31 cellular contexts compared by ENCODE assay signal in the genomic region with DNA sequence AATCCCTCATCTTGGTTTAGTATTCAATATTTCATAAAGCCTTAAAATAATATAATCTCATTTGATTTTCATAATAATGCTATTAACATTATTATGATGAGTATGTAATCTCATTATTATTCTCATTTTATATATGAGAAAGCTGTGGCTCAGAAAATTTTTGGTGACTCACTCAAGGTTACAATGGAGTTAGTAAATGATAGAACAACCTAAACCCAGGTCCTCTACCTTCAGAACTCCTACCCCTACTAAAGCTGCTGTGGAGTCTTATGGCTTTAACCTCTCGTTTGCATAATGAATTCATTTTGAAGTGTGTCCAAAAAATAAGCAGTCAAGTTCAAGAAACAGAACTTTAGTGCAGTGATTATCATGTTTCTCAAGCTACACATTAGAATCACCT.
"Had no signal": no experiment of that assay in that cellular context is flagged by ENCODE, and none has a peak within 500 bp of the region (broad histone marks: within the 10 kb centered on the region; RNA-seq: fewer than 3 reads in every experiment).

No MANE protein-coding gene starts in this region.

- H3K4me3 ChIP-seq: breast epithelium, coronary artery, dorsolateral prefrontal cortex, esophagus squamous epithelium had no signal

- ATAC-seq: activated naive CD4-positive, alpha-beta T cell treated with anti-CD3 and anti-CD28 coated beads, Interleukin-2, amount 50 U/mL, for 72 hours; activated T-cell treated with anti-CD3 and anti-CD28 coated beads, Interleukin-2, amount 50 U/mL, for 72 hours; T-helper 17 cell had no signal

- H3K36me3 ChIP-seq: breast epithelium, esophagus squamous epithelium, WERI-Rb-1 had no signal

- H3K27me3 ChIP-seq: breast epithelium, esophagus squamous epithelium had no signal

- H3K4me1 ChIP-seq: breast epithelium, esophagus squamous epithelium had no signal

- FAIRE-seq: frontal cortex had no signal

- DNase-seq: activated B cell treated with CpG ODN at 0.5 μM for 24 hours; activated CD4-positive, alpha-beta memory T cell treated with anti-CD3 and anti-CD28 coated beads, Interleukin-2, amount 10 ng/mL, durations not matched to agents 7 days and 5 days; activated CD4-positive, alpha-beta T cell treated with anti-CD3 and anti-CD28 coated beads for 1 hour; activated CD4-positive, alpha-beta T cell treated with anti-CD3 and anti-CD28 coated beads for 4 hours; activated CD4-positive, alpha-beta T cell treated with anti-CD3 and anti-CD28 coated beads, Interleukin-2, amount 10 ng/mL, durations not matched to agents 7 days and 5 days; activated CD4-positive, alpha-beta T cell treated with anti-CD3 and anti-CD28 coated beads, Interleukin-2, amount 50 U/mL, for 4 hours; activated CD8-positive, alpha-beta memory T cell treated with anti-CD3 and anti-CD28 coated beads, Interleukin-2, amount 50 U/mL, for 48 hours; activated gamma-delta T cell; activated naive CD4-positive, alpha-beta T cell; activated naive CD4-positive, alpha-beta T cell treated with anti-CD3 and anti-CD28 coated beads, Interleukin-2, amount 10 ng/mL, durations not matched to agents 7 days and 5 days; activated naive CD8-positive, alpha-beta T cell treated with anti-CD3 and anti-CD28 coated beads, Interleukin-2, amount 10 ng/mL, durations not matched to agents 7 days and 5 days; activated T-cell treated with anti-CD3 and anti-CD28 coated beads for 4 hours; activated T-cell treated with anti-CD3 and anti-CD28 coated beads, Interleukin-2, amount 50 U/mL, for 24 hours; activated T-cell treated with anti-CD3 and anti-CD28 coated beads, Interleukin-2, amount 50 U/mL, for 72 hours; amniotic stem cell; anterior cingulate cortex; dorsolateral prefrontal cortex; effector memory CD4-positive, alpha-beta T cell; endodermal cell; erythroblast; esophagus squamous epithelium; head of caudate nucleus; hippocampal formation; T-helper 1 cell; T-helper 17 cell; T1000; WERI-Rb-1 had no signal

- H3K9me3 ChIP-seq: breast epithelium, esophagus squamous epithelium had no signal

- H3K27ac ChIP-seq: breast epithelium, coronary artery, dorsolateral prefrontal cortex, esophagus squamous epithelium, WERI-Rb-1 had no signal
